25 cellular contexts compared by ENCODE assay signal in the genomic region with DNA sequence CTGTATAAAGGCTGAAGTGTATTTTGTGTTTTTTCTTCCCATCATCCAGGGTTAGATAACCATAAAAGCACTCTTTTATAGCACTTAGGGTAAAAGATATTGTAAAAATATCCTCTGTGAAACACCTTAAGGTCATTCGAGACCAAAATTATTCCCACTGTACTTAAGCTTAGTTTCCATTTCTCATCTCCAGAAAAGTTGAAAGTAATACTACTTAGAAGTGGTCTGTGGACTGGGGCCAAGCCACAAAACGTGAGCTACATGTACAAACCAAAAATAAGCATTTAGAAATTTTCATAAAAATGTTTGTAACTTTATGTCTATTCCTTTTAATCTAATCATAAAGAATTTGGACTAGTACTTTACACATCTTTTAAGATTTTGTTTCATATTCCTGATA.
"Had no signal": no experiment of that assay in that cellular context is flagged by ENCODE, and none has a peak within 500 bp of the region (broad histone marks: within the 10 kb centered on the region; RNA-seq: fewer than 3 reads in every experiment).

No MANE protein-coding gene starts in this region.

- H3K4me2 ChIP-seq: SK-N-SH had no signal

- H3K4me3 ChIP-seq: MG63 had no signal

- H3K36me3 ChIP-seq: MG63 had no signal

- H3K9me3 ChIP-seq: MG63, SK-N-SH had no signal

- H3K27ac ChIP-seq: RWPE1 had no signal

- H3K9ac ChIP-seq: SK-N-SH had no signal

- DNase-seq: IMR-90; Karpas-422; KG1; MG63; NCI-H1092 treated with DMSO at 0.1 percent for 48 hours; NCI-H1436; NCI-H187; NCI-H2029; NCI-H2081 treated with DMSO at 0.1 percent for 48 hours; NCI-H2171; NCI-H226; NCI-H446; NCI-H510A; NCI-H524 treated with DMSO at 0.1 percent for 48 hours; NCI-H69; NCI-H774; NK-92 treated with Interleukin-12 subunit alpha and Interleukin-12 subunit beta, amount 100 ng/mL, for 24 hours; PC-3; SHP77; SK-N-SH; SW 1271; T-cell had no signal

- H3K27me3 ChIP-seq: MG63 had no signal

- ATAC-seq: HepG2, Panc1, PC-3, T-cell had no signal
